ENCODE assay signal across 11 cellular contexts in genomic region chr7:139635521-139636240, GRCh38.
A peak's percentile ranks its signal among the peaks of the same experiment; 100 is the strongest.
DNase-seq lines count a peak whose midpoint lies in the region; ATAC-seq and TF ChIP-seq lines count a peak whose summit lies in the region.
"Had no signal": no experiment of that assay in that cellular context is flagged by ENCODE, and none has a peak within 500 bp of the region (broad histone marks: within the 10 kb centered on the region; RNA-seq: fewer than 3 reads in every experiment).

No MANE protein-coding gene starts in this region.

- no peak overlapping the region for H3K27ac ChIP-seq in esophagus muscularis mucosa (replicated peaks in 1 of 4)
- H3K27ac ChIP-seq in gastrocnemius medialis: no peak overlapping the region
- no peak overlapping the region for H3K27ac ChIP-seq in suprapubic skin
- H3K27ac ChIP-seq: epithelial cell of prostate had no signal

- no peaks in the 10 kb centered on the region for H3K9me3 Mint-ChIP-seq in T-helper 1 cell treated with Interleukin-12 subunit alpha and Interleukin-12 subunit beta and Interleukin-4 antibody, amounts not matched to agents 30 μg/mL and 1 μg/mL, for 36 hours
- no peaks in the 10 kb centered on the region for H3K9me3 Mint-ChIP-seq in activated T-cell treated with anti-CD3 and anti-CD28 coated beads, Interleukin-2, amount 50 U/mL, for 24 hours
- peaks cover 8% of the 10 kb centered on the region for H3K9me3 Mint-ChIP-seq in mesothelial cell of epicardium

- no peak for ATAC-seq in gastrocnemius medialis

- H3K36me3 Mint-ChIP-seq in T-helper 1 cell treated with Interleukin-12 subunit alpha and Interleukin-12 subunit beta and Interleukin-4 antibody, amounts not matched to agents 30 μg/mL and 1 μg/mL, for 36 hours (ENCODE audit: low read depth): peaks cover 22% of the 10 kb centered on the region
- H3K36me3 Mint-ChIP-seq in activated T-cell treated with anti-CD3 and anti-CD28 coated beads, Interleukin-2, amount 50 U/mL, for 24 hours (ENCODE audit: low read depth): peaks cover 32% of the 10 kb centered on the region
- H3K36me3 Mint-ChIP-seq in mesothelial cell of epicardium: peaks cover 39% of the 10 kb centered on the region

- no peaks in the 10 kb centered on the region for H3K27me3 ChIP-seq in esophagus muscularis mucosa
- no peaks in the 10 kb centered on the region for H3K27me3 ChIP-seq in gastrocnemius medialis
- no peaks in the 10 kb centered on the region for H3K27me3 ChIP-seq in suprapubic skin

- no peak for TF ChIP-seq POLR2A in esophagus muscularis mucosa (IDR thresholded peaks at IDR 0.05; ENCODE audit: low read depth)
- no peak for TF ChIP-seq POLR2A in gastrocnemius medialis (IDR thresholded peaks at IDR 0.05)
- TF ChIP-seq POLR2A in suprapubic skin (IDR thresholded peaks at IDR 0.05): no peak

- peak; percentile 72 for DNase-seq in activated T-cell treated with anti-CD3 and anti-CD28 coated beads, Interleukin-2, amount 50 U/mL, for 24 hours
- DNase-seq in mesothelial cell of epicardium (ENCODE audit: low spot score in 2 of 2, unreplicated experiment in 2 of 2): no peak
- DNase-seq in stimulated activated CD8-positive, alpha-beta memory T cell treated with anti-CD3 and anti-CD28 coated beads, Interleukin-7, amount 100 ng/mL, for 24 hours (ENCODE audit: low read depth): peak; percentile 35
- no peak for DNase-seq in esophagus muscularis mucosa (ENCODE audit: extremely low spot score)
- no peak for DNase-seq in NOMO-1 (lab: John Stamatoyannopoulos, UW; ENCODE audit: unreplicated experiment in 2 of 2)
- no peak for DNase-seq in gastrocnemius medialis
- DNase-seq in suprapubic skin (ENCODE audit: low spot score in 2 of 2): no peak
- DNase-seq: mesenchymal stem cell, SK-N-SH had no signal

- intact Hi-C loops in esophagus muscularis mucosa (cut with DNase I) (no loop called here), gastrocnemius medialis (cut with DNase I; ENCODE audit: low total_unique reads) (no loop called here)

- H3K4me1 Mint-ChIP-seq in T-helper 1 cell treated with Interleukin-12 subunit alpha and Interleukin-12 subunit beta and Interleukin-4 antibody, amounts not matched to agents 30 μg/mL and 1 μg/mL, for 36 hours (ENCODE audit: low read depth): peaks cover 40% of the 10 kb centered on the region
- peaks cover 55% of the 10 kb centered on the region for H3K4me1 Mint-ChIP-seq in activated T-cell treated with anti-CD3 and anti-CD28 coated beads, Interleukin-2, amount 50 U/mL, for 24 hours (ENCODE audit: low read depth)
- no peaks in the 10 kb centered on the region for H3K4me1 Mint-ChIP-seq in mesothelial cell of epicardium

- 88% methylated on average over 25 of the region's 25 CpGs for WGBS in esophagus muscularis mucosa
- WGBS in suprapubic skin: 86% methylated on average over 25 of the region's 25 CpGs

- no peaks in the 10 kb centered on the region for H3K27me3 Mint-ChIP-seq in T-helper 1 cell treated with Interleukin-12 subunit alpha and Interleukin-12 subunit beta and Interleukin-4 antibody, amounts not matched to agents 30 μg/mL and 1 μg/mL, for 36 hours (ENCODE audit: low read depth)
- no peaks in the 10 kb centered on the region for H3K27me3 Mint-ChIP-seq in activated T-cell treated with anti-CD3 and anti-CD28 coated beads, Interleukin-2, amount 50 U/mL, for 24 hours
- no peaks in the 10 kb centered on the region for H3K27me3 Mint-ChIP-seq in mesothelial cell of epicardium (ENCODE audit: low read depth)

- in situ Hi-C loops in gastrocnemius medialis (cut with MboI; ENCODE audit: low sequenced_read_pairs in 4 of 4): no loop called here

- H3K4me3 ChIP-seq in esophagus muscularis mucosa (no peak overlapping the region), gastrocnemius medialis (no peak overlapping the region), suprapubic skin (no peak overlapping the region)

- H3K27ac Mint-ChIP-seq in T-helper 1 cell treated with Interleukin-12 subunit alpha and Interleukin-12 subunit beta and Interleukin-4 antibody, amounts not matched to agents 30 μg/mL and 1 μg/mL, for 36 hours: peak overlapping the region; percentile 99
- H3K27ac Mint-ChIP-seq in activated T-cell treated with anti-CD3 and anti-CD28 coated beads, Interleukin-2, amount 50 U/mL, for 24 hours: peak overlapping the region; percentile 91
- H3K27ac Mint-ChIP-seq in mesothelial cell of epicardium: peak overlapping the region; percentile 26

- peaks cover 0 to 6% (median 0%) of the 10 kb centered on the region in 4 donors for H3K4me1 ChIP-seq in esophagus muscularis mucosa
- no peaks in the 10 kb centered on the region for H3K4me1 ChIP-seq in gastrocnemius medialis
- no peaks in the 10 kb centered on the region for H3K4me1 ChIP-seq in suprapubic skin

- H3K4me3 Mint-ChIP-seq in T-helper 1 cell treated with Interleukin-12 subunit alpha and Interleukin-12 subunit beta and Interleukin-4 antibody, amounts not matched to agents 30 μg/mL and 1 μg/mL, for 36 hours: peak overlapping the region; percentile 90
- H3K4me3 Mint-ChIP-seq in activated T-cell treated with anti-CD3 and anti-CD28 coated beads, Interleukin-2, amount 50 U/mL, for 24 hours: peak overlapping the region; percentile 70
- no peak overlapping the region for H3K4me3 Mint-ChIP-seq in mesothelial cell of epicardium

- H3K36me3 ChIP-seq in esophagus muscularis mucosa (peaks cover 7 to 26% (median 16%) of the 10 kb centered on the region in 4 donors), gastrocnemius medialis (peaks cover 0 to 11% of the 10 kb centered on the region in 2 donors), suprapubic skin (peaks cover 5% of the 10 kb centered on the region)

- no peak for TF ChIP-seq EP300 in esophagus muscularis mucosa (IDR thresholded peaks at IDR 0.05)
- no peak for TF ChIP-seq EP300 in suprapubic skin (IDR thresholded peaks at IDR 0.05)

- TF ChIP-seq CTCF in mesothelial cell of epicardium (IDR thresholded peaks at IDR 0.05; ENCODE audit: unreplicated experiment) (no peak), esophagus muscularis mucosa (IDR thresholded peaks at IDR 0.05) (no peak), gastrocnemius medialis (IDR thresholded peaks at IDR 0.05 in 4 of 5, conservative IDR thresholded peaks at IDR 0.05 in 1 of 5) (no peak), suprapubic skin (IDR thresholded peaks at IDR 0.05) (no peak)

- H3K9me3 ChIP-seq in esophagus muscularis mucosa (no peaks in the 10 kb centered on the region), gastrocnemius medialis (no peaks in the 10 kb centered on the region), suprapubic skin (no peaks in the 10 kb centered on the region)
- H3K9me3 ChIP-seq: SK-N-SH had no signal

Comparison
In these comparisons a context has a peak if more than half of its experiments do, and no peak if none do; other contexts are left out.
1. H3K27ac Mint-ChIP-seq: peak in every context shown above with its lines; median percentile 99 in T-helper 1 cell treated with Interleukin-12 subunit alpha and Interleukin-12 subunit beta and Interleukin-4 antibody, amounts not matched to agents 30 μg/mL and 1 μg/mL, for 36 hours; 91 in activated T-cell treated with anti-CD3 and anti-CD28 coated beads, Interleukin-2, amount 50 U/mL, for 24 hours; 26 in mesothelial cell of epicardium.
2. DNase-seq: peak in activated T-cell treated with anti-CD3 and anti-CD28 coated beads, Interleukin-2, amount 50 U/mL, for 24 hours (single experiment) and stimulated activated CD8-positive, alpha-beta memory T cell treated with anti-CD3 and anti-CD28 coated beads, Interleukin-7, amount 100 ng/mL, for 24 hours (single experiment); none in mesothelial cell of epicardium (0 of 2), esophagus muscularis mucosa (single experiment), NOMO-1 (0 of 2), gastrocnemius medialis (0 of 2) and suprapubic skin (0 of 2).